In the genomic region with DNA sequence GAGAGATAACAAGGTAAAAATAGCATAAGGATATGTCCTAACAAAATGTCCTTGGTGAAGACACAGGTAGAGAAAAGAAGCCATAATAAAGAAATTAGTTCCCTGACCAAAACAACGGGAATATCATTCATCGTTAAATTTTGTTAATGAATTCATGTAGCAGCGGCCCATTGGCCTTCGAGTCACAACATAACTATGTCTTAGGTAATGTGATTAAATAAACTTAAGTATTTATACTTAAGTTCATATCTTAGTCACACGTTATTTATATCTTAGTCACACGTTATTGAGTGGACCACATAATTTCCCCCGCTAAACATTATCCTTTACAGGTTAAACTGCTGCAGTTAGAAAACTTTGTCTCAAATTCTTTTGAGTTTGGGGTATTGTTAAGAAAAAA, we compare ENCODE assay signal across 9 cellular contexts. TPM values are rescaled to one million over a fixed set of nuclear protein-coding genes. Genes with fewer than 3 reads are reported as not detected.
A peak's percentile ranks its signal among the peaks of the same experiment; 100 is the strongest.
DNase-seq lines count a peak whose midpoint lies in the region; ATAC-seq, FAIRE-seq and TF ChIP-seq lines count a peak whose summit lies in the region.
"Had no signal": no experiment of that assay in that cellular context is flagged by ENCODE, and none has a peak within 500 bp of the region (broad histone marks: within the 10 kb centered on the region; RNA-seq: fewer than 3 reads in every experiment).

No MANE protein-coding gene starts in this region.

- no peak for TF ChIP-seq EP300 in upper lobe of left lung (IDR thresholded peaks at IDR 0.05)

- H3K4me3 ChIP-seq in HUES64 (ENCODE audit: low read length): peak overlapping the region; percentile 86
- H3K4me3 ChIP-seq in cardiac fibroblast (replicated peaks in 1 of 2; ENCODE audit: low read depth in 2 of 2, low read length in 2 of 2): peak overlapping the region; percentile 64 to 84
- H3K4me3 ChIP-seq in left lung: peak overlapping the region; percentile 54 to 73
- peak overlapping the region in 3 of 4 donors; percentile 60 to 78 (median 70) for H3K4me3 ChIP-seq in upper lobe of left lung

- H3K4me1 ChIP-seq in HUES64 (ENCODE audit: insufficient read depth, low read length): peaks cover 14% of the 10 kb centered on the region; the same call in 1 of the 2 replicates
- peaks cover 0 to 10% of the 10 kb centered on the region in 2 donors for H3K4me1 ChIP-seq in left lung
- peaks cover 0 to 7% (median 6%) of the 10 kb centered on the region in 4 donors for H3K4me1 ChIP-seq in upper lobe of left lung

- H3K9me3 ChIP-seq in HUES64 (ENCODE audit: insufficient read depth, low read depth, low read length) (no peaks in the 10 kb centered on the region), left lung (no peaks in the 10 kb centered on the region), upper lobe of left lung (no peaks in the 10 kb centered on the region)
- H3K9me3 ChIP-seq: neutrophil had no signal

- TF ChIP-seq CTCF in cardiac fibroblast (IDR thresholded peaks at IDR 0.05; ENCODE audit: low read depth, low read length) (no peak), left lung (IDR thresholded peaks at IDR 0.05) (no peak), upper lobe of left lung (IDR thresholded peaks at IDR 0.05) (no peak)

- WGBS in HUES64: 41% methylated on average over 7 of the region's 7 CpGs
- 51 to 55% methylated on average over 7 of the region's 7 CpGs for WGBS in upper lobe of left lung, 2 donors

- H3K9ac ChIP-seq in HUES64 (ENCODE audit: low read depth, low read length): peak overlapping the region; percentile 92; the same call in 1 of the 2 replicates

- peak; percentile 55 to 87 for DNase-seq in cardiac fibroblast (ENCODE audit: low read depth in 2 of 2)
- DNase-seq in left lung: no peak
- DNase-seq in upper lobe of left lung: no peak
- no peak for DNase-seq in stimulated activated CD4-positive, alpha-beta T cell treated with anti-CD3 and anti-CD28 coated beads, Interleukin-4, amount 100 ng/mL, for 1 hour
- no peak for DNase-seq in GM12891 (ENCODE audit: insufficient read length, low spot score)
- DNase-seq in NK-92 (lab: John Stamatoyannopoulos, UW; ENCODE audit: unreplicated experiment): no peak
- DNase-seq: WERI-Rb-1 had no signal

- H3K36me3 ChIP-seq in HUES64 (ENCODE audit: insufficient read depth, low read length) (no peaks in the 10 kb centered on the region), left lung (peaks cover 0 to 3% of the 10 kb centered on the region in 2 donors), upper lobe of left lung (no peaks in the 10 kb centered on the region)
- H3K36me3 ChIP-seq: neutrophil, WERI-Rb-1 had no signal

- ATAC-seq in left lung (peak; percentile 46), upper lobe of left lung (ENCODE audit: low FRiP score in 2 of 2) (peak in 1 of 2 donors; percentile 41)

- H3K27ac ChIP-seq in HUES64 (ENCODE audit: low read depth, low read length): no peak overlapping the region
- peak overlapping the region; percentile 82 to 89 for H3K27ac ChIP-seq in left lung
- H3K27ac ChIP-seq in upper lobe of left lung: peak overlapping the region; percentile 82 to 91 (median 90)
- H3K27ac ChIP-seq: neutrophil, WERI-Rb-1 had no signal

- TF ChIP-seq POLR2A in upper lobe of left lung (IDR thresholded peaks at IDR 0.05) (no peak), GM12891 (IDR thresholded peaks at IDR 0.05; ENCODE audit: low read depth, low read length) (no peak)

- FAIRE-seq in GM12891 (lab: Jason Lieb, UNC): no peak

- intact Hi-C loops in left lung (cut with DNase I): loop anchor here in 1 of 2 donors (10.0 kb wide), 1 partner anchor 65 kb away; no protein-coding TSS in a partner anchor

- H3K27me3 ChIP-seq in HUES64 (ENCODE audit: insufficient read depth, low read length): no peaks in the 10 kb centered on the region
- H3K27me3 ChIP-seq in left lung: peaks cover 0 to 14% of the 10 kb centered on the region in 2 donors
- H3K27me3 ChIP-seq in upper lobe of left lung: no peaks in the 10 kb centered on the region

TF ChIP-seq in GM12891, 5 proteins besides CTCF, POLR2A, EP300 and RAD21:
- TF ChIP-seq PAX5 (IDR thresholded peaks at IDR 0.05; ENCODE audit: insufficient read depth, low read length, severe bottlenecking) (no peak), SPI1 (IDR thresholded peaks at IDR 0.05; ENCODE audit: low read depth, low read length) (no peak), POU2F2 (IDR thresholded peaks at IDR 0.05; ENCODE audit: low read depth, low read length) (no peak), POLR2AphosphoS5 (IDR thresholded peaks at IDR 0.05; ENCODE audit: low read depth, low read length) (no peak), TAF1 (IDR thresholded peaks at IDR 0.05; ENCODE audit: low read depth, low read length) (no peak)
TF ChIP-seq in GM12891: peak in this region for 0.

RNA-seq across cellular contexts. Expression of a gene that starts 1.2 kb away (rescaled TPM):
- 4.6 TPM for polyA plus RNA-seq in HUES64 (2013, experiment 1 of 2)
- polyA plus RNA-seq in HUES64 (2013, experiment 2 of 2): 5.5 TPM
- total RNA-seq in left lung (10 to 100 TPM; 17.9 to 26.7 TPM), upper lobe of left lung (10 to 100 TPM; 13.0 to 60.8 (median 28.2) TPM)
- polyA plus RNA-seq in GM12891 (2012; ENCODE audit: low read depth, missing spikeins): 5.6 TPM

Comparison
In these comparisons a context has a peak if more than half of its experiments do, and no peak if none do; other contexts are left out.
1. DNase-seq: peak in cardiac fibroblast (2 of 2); none in left lung (0 of 2), upper lobe of left lung (0 of 2), stimulated activated CD4-positive, alpha-beta T cell treated with anti-CD3 and anti-CD28 coated beads, Interleukin-4, amount 100 ng/mL, for 1 hour (single experiment), GM12891 (single experiment) and NK-92 (single experiment).
2. Peak in every context shown above with its lines, with median percentiles within 50 percentile points of each other: H3K4me3 ChIP-seq.